ENCODE assay signal across 8 cellular contexts in the genomic region with DNA sequence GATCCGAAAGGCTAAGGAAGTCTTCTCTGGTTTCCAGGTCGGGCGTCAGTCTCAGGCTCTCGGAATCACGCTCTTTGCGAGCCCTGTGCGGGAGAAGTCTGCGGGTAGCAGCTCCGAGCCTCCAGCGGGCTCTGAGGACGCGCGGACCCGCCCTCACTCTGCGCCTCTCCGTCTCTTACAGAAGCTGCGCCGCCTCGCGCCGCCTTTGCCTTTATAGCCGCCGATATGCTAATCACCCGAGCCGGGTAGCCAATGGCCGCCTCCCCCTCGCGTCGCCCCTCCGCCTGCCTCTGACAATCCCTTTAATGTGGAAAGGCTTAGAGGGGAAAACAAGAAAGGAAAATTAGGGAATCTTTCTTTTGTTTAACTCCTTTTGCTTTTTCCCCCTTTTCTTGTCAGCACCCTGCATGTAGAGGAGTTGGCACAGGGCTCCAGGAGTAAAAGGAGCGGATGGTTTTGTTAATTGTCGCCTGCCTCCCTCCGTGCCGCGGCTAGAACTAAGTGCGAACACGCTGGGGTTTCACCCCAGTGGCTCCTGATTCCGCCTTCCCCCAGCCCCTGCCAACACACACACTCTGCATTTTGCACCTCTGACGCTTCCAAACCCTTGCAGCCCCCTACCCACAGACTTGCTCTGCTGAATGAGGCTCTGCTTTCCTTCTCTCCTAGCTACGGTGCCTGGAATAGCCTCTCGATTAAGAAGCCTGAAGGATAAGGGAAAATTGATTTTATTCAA. TPM values are rescaled to one million over a fixed set of nuclear protein-coding genes. Genes with fewer than 3 reads are reported as not detected.
DNase-seq lines count a peak whose midpoint lies in the region; ATAC-seq, FAIRE-seq and TF ChIP-seq lines count a peak whose summit lies in the region.
"Had no signal": no experiment of that assay in that cellular context is flagged by ENCODE, and none has a peak within 500 bp of the region (broad histone marks: within the 10 kb centered on the region; RNA-seq: fewer than 3 reads in every experiment).

PCDH8 (minus strand) TSS at position 186 of the 736 bp plus-strand sequence. CDS start 204 bp downstream, outside the sequence.

- peaks cover 25% of the 10 kb centered on the region for H3K4me1 ChIP-seq in HUES6 (ENCODE audit: control insufficient read depth, insufficient read depth, low read length)
- peaks cover 4 to 39% (median 25%) of the 10 kb centered on the region in 4 experiments for H3K4me1 ChIP-seq in H1 (replicated peaks in 1 of 4; ENCODE audit: control insufficient read depth in 3 of 4, insufficient read depth in 4 of 4, low read length in 3 of 4)
- peaks cover 6% of the 10 kb centered on the region for H3K4me1 ChIP-seq in psoas muscle
- H3K4me1 ChIP-seq in ovary (ENCODE audit: insufficient read depth), result peaks cover 6% of the 10 kb centered on the region

- H3K27ac ChIP-seq in HUES6 (ENCODE audit: low read depth, low read length) (no peak within 1 kb of the TSS), H1 (ENCODE audit: low read depth, low read length) (no peak within 1 kb of the TSS), psoas muscle (no peak within 1 kb of the TSS), ovary (no peak within 1 kb of the TSS)

- H3K56ac ChIP-seq in H1 (replicated peaks; ENCODE audit: insufficient read length, low read depth, low read length), result no peak within 1 kb of the TSS

- no peak within 1 kb of the TSS for H2BK15ac ChIP-seq in H1 (ENCODE audit: low read length)

- DNase-seq in NCI-H510A treated with DMSO at 0.1 percent for 48 hours (lab: John Stamatoyannopoulos, UW), result peak; percentile 88
- peak in 1 of 2 experiments; percentile 94 for DNase-seq in H1 (ENCODE audit: low read depth in 1 of 2, low spot score in 2 of 2)
- DNase-seq in psoas muscle, result no peak
- DNase-seq in ovary, result no peak
- no peak for DNase-seq in ureter (ENCODE audit: low spot score)

- no peak within 1 kb of the TSS for H2BK120ac ChIP-seq in H1 (replicated peaks; ENCODE audit: low read depth, low read length)

- peak within 1 kb of the TSS; percentile 86 for H3K4me3 ChIP-seq in HUES6 (ENCODE audit: low read depth, low read length)
- H3K4me3 ChIP-seq in H1 (ENCODE audit: extremely low read depth in 1 of 4, insufficient read depth in 2 of 4, low read depth in 3 of 4, low read length in 4 of 4), result peak within 1 kb of the TSS; percentile 49 to 84 (median 74)
- H3K4me3 ChIP-seq in psoas muscle, result peak within 1 kb of the TSS; percentile 46
- no peak within 1 kb of the TSS for H3K4me3 ChIP-seq in ovary

- no peak within 1 kb of the TSS for H4K5ac ChIP-seq in H1 (ENCODE audit: insufficient read length, low read depth, low read length)

- POLR2A ChIA-PET in H1 (lab: Charles Lee; ENCODE audit: partially characterized antibody), result interaction anchor here (0.5 to 3.5 kb wide), 18 partner anchors 7 to 352 kb away, joined by 3 to 24 read pairs (median 4); partner anchors contain the start of genes CNMD and SUGT1

- TF ChIP-seq CTCF in H1 (IDR thresholded peaks at IDR 0.05; ENCODE audit: control extremely low read depth in 1 of 3, insufficient read depth in 1 of 3, low read depth in 1 of 3, low read length in 3 of 3), result no peak
- TF ChIP-seq CTCF in psoas muscle (IDR thresholded peaks at IDR 0.05), result no peak
- TF ChIP-seq CTCF in ovary (IDR thresholded peaks at IDR 0.05), result no peak

- CTCF ChIA-PET in H1 (lab: Charles Lee; ENCODE audit: partially characterized antibody), result interaction anchor here (0.7 to 10.5 kb wide), 44 partner anchors 8 to 352 kb away, joined by 3 to 154 read pairs (median 6); partner anchors contain the start of genes CNMD and SUGT1

- TF ChIP-seq EP300 in H1 (IDR thresholded peaks at IDR 0.05; ENCODE audit: borderline replicate concordance in 1 of 2, low read depth in 2 of 2, low read length in 2 of 2) (no peak), ovary (IDR thresholded peaks at IDR 0.05) (no peak)

- no peak for TF ChIP-seq RAD21 in H1 (IDR thresholded peaks at IDR 0.05 in 1 of 2, conservative IDR thresholded peaks at IDR 0.05 in 1 of 2; ENCODE audit: low read depth in 2 of 2, low read length in 2 of 2)

- H3K4me2 ChIP-seq in H1 (ENCODE audit: insufficient read depth in 1 of 2, low read depth in 2 of 2, low read length in 2 of 2), result peak within 1 kb of the TSS; percentile 89 to 95

- no peak within 1 kb of the TSS for H3K14ac ChIP-seq in H1 (ENCODE audit: insufficient read length)

- H2AFZ ChIP-seq in H1 (ENCODE audit: low read length), result no peak within 1 kb of the TSS

- H3K27me3 ChIP-seq in HUES6 (ENCODE audit: control insufficient read depth, insufficient read depth, low read length), result peaks cover 68% of the 10 kb centered on the region
- H3K27me3 ChIP-seq in H1 (replicated peaks in 1 of 4; ENCODE audit: control insufficient read depth in 3 of 4, extremely low read depth in 1 of 4, insufficient read depth in 3 of 4, low read length in 3 of 4), result peaks cover 50 to 62% (median 56%) of the 10 kb centered on the region in 4 experiments
- peaks cover 0 to 92% (median 45%) of the 10 kb centered on the region in 3 donors for H3K27me3 ChIP-seq in psoas muscle (ENCODE audit: insufficient read depth in 3 of 3, low read length in 2 of 3)
- peaks cover 10% of the 10 kb centered on the region for H3K27me3 ChIP-seq in ovary

- no peak within 1 kb of the TSS for H2AK5ac ChIP-seq in H1 (ENCODE audit: low read depth, low read length)

- H4K20me1 ChIP-seq in H1 (replicated peaks in 1 of 2; ENCODE audit: control insufficient read depth in 1 of 2, insufficient read depth in 2 of 2, low read length in 2 of 2), result peaks cover 0 to 10% of the 10 kb centered on the region in 2 experiments

- peak within 1 kb of the TSS; percentile 42 for H4K8ac ChIP-seq in H1 (ENCODE audit: extremely low read depth, insufficient read depth, low read length)

- TF ChIP-seq POLR2A in H1 (IDR thresholded peaks at IDR 0.05; ENCODE audit: control extremely low read depth in 1 of 2, low read depth in 2 of 2, low read length in 2 of 2), result peak in 1 of 2 experiments; percentile 79; a peak in 2 of 3 replicates
- TF ChIP-seq POLR2A in ovary (IDR thresholded peaks at IDR 0.05), result no peak

- H3K79me2 ChIP-seq in H1 (ENCODE audit: control insufficient read depth in 1 of 2, insufficient read depth in 2 of 2, low read length in 2 of 2), result no peaks in the 10 kb centered on the region

- peak within 1 kb of the TSS; percentile 63 for H3K18ac ChIP-seq in H1 (ENCODE audit: extremely low read depth, low read length)

- no peaks in the 10 kb centered on the region for H3K79me1 ChIP-seq in H1 (ENCODE audit: low read depth, low read length)

- H3K36me3 ChIP-seq in HUES6 (ENCODE audit: control insufficient read depth, insufficient read depth, low read length) (no peaks in the 10 kb centered on the region), H1 (ENCODE audit: control insufficient read depth in 2 of 4, insufficient read depth in 4 of 4, low read length in 3 of 4) (peaks cover 0 to 13% (median 0%) of the 10 kb centered on the region in 4 experiments; a peak in 2 of 8 replicates), psoas muscle (ENCODE audit: insufficient read depth in 1 of 2, low read depth in 1 of 2) (no peaks in the 10 kb centered on the region), ovary (no peaks in the 10 kb centered on the region)

- no peak within 1 kb of the TSS for H3K23ac ChIP-seq in H1 (ENCODE audit: insufficient read length)

- 2% methylated on average over 36 of the region's 41 CpGs; no CpG with 5 or more reads in 1 of the 2 experiments for WGBS in H1 (ENCODE audit: extremely low coverage in 1 of 2, insufficient coverage in 1 of 2, insufficient read length in 1 of 2, insufficient replicate concordance in 2 of 2, low coverage in 1 of 2, low lambda C conversion rate in 2 of 2, missing lambda C conversion rate in 1 of 2), 2 experiments
- 1 to 3% (median 2%) methylated on average over 41 of the region's 41 CpGs for WGBS in psoas muscle, 3 donors
- WGBS in ovary, 3 donors, result 1 to 2% (median 1%) methylated on average over 40 to 41 of the region's 41 CpGs

- peaks cover 29% of the 10 kb centered on the region for H3K23me2 ChIP-seq in H1 (ENCODE audit: low read depth, low read length)

- no peak within 1 kb of the TSS for H2BK5ac ChIP-seq in H1 (ENCODE audit: low read depth, low read length)

- H2BK12ac ChIP-seq in H1 (ENCODE audit: low read depth, low read length), result no peak within 1 kb of the TSS

- H3K9me3 ChIP-seq in HUES6 (ENCODE audit: control insufficient read depth, insufficient read depth, low read depth, low read length), result no peaks in the 10 kb centered on the region
- H3K9me3 ChIP-seq in H1 (ENCODE audit: insufficient read depth in 2 of 2, low read depth in 1 of 2, low read length in 1 of 2), result peaks cover 0 to 13% of the 10 kb centered on the region in 2 experiments; a peak in 2 of 4 replicates
- H3K9me3 ChIP-seq in psoas muscle, result no peaks in the 10 kb centered on the region
- peaks cover 0 to 25% of the 10 kb centered on the region in 2 donors for H3K9me3 ChIP-seq in ovary

- FAIRE-seq in H1 (lab: Jason Lieb, UNC), result no peak

- H4K91ac ChIP-seq in H1 (replicated peaks; ENCODE audit: insufficient read length, low read length), result no peak within 1 kb of the TSS

- H3K9ac ChIP-seq in HUES6 (ENCODE audit: low read length), result no peak within 1 kb of the TSS
- H3K9ac ChIP-seq in H1 (replicated peaks in 1 of 4; ENCODE audit: extremely low read depth in 1 of 4, low read depth in 3 of 4, low read length in 3 of 4), result no peak within 1 kb of the TSS

- intact Hi-C loops in psoas muscle (cut with DNase I) (no loop called here), ovary (cut with DNase I) (no loop called here)

- ATAC-seq in psoas muscle (peak in 2 of 4 donors; percentile 53 to 56), HG03439 (IDR thresholded peaks at IDR 0.05; ENCODE audit: unreplicated experiment) (no peak)
- ATAC-seq: Panc1 had no signal

- no peak within 1 kb of the TSS for H3K4ac ChIP-seq in H1 (replicated peaks; ENCODE audit: insufficient read length, low read depth, low read length)

- H2BK20ac ChIP-seq in H1 (ENCODE audit: low read length), result no peak within 1 kb of the TSS

TF ChIP-seq in H1, 55 proteins besides CTCF, POLR2A, EP300 and RAD21 (continues in another document):
- TF ChIP-seq SUZ12 (IDR thresholded peaks at IDR 0.05; ENCODE audit: low read length) (0 out of 2 replicates have a peak, but pooled peaks have one; percentile 15), ZNF274 (IDR thresholded peaks at IDR 0.05; ENCODE audit: borderline replicate concordance, extremely low read depth, low read length) (no peak), CBX5 (IDR thresholded peaks at IDR 0.05; ENCODE audit: low read depth, low read length) (no peak)

RNA-seq across cellular contexts. Expression of gene PCDH8, which starts in this region (rescaled TPM):
- total RNA-seq in H1 (2021; fragmentation: NEBNext Ultra II Directional; extraction: Animal tissue kit (Norgen Biotek cat#: 25700)), result 0.82 and 1.7 TPM in 2 replicates
- 1.6 and 2.6 TPM in 2 replicates for polyA plus RNA-seq in H1 (2011; rRNA removed)
- polyA plus RNA-seq in H1 (2011; cell fraction: cytosol; rRNA removed), result 1.8 TPM
- 3.8 TPM for polyA plus RNA-seq in H1 (2011; cell fraction: nucleus; rRNA removed)
- polyA plus RNA-seq in H1 (2012, experiment 1 of 2), result 0.19 to 1.2 TPM (median 0.99 TPM) in 4 replicates
- 1.2 TPM for polyA plus RNA-seq in H1 (2012, experiment 2 of 2)
- 0.53 TPM for polyA plus RNA-seq in H1 (2013, experiment 1 of 2)
- polyA plus RNA-seq in H1 (2013, experiment 2 of 2), result 0.52 TPM
- polyA minus RNA-seq in H1 (2011; rRNA and poly(A)+ RNA removed), result 1.8 and 2.3 TPM in 2 replicates
- polyA minus RNA-seq in H1 (2011; cell fraction: cytosol; rRNA and poly(A)+ RNA removed), result 1.2 TPM
- polyA minus RNA-seq in H1 (2011; cell fraction: nucleus; rRNA and poly(A)+ RNA removed), result 4.9 TPM
- under 1 TPM in 1 of 4 donors, not detected in 3; 0.07 TPM for total RNA-seq in psoas muscle
- under 1 TPM; 0.03 to 0.20 (median 0.04) TPM for polyA plus RNA-seq in psoas muscle
- not detected for total RNA-seq in ovary
- under 1 TPM in 1 of 2 donors, not detected in 1; 0.06 TPM for polyA plus RNA-seq in ovary
- total RNA-seq in ureter, result not detected
